In the genomic region with DNA sequence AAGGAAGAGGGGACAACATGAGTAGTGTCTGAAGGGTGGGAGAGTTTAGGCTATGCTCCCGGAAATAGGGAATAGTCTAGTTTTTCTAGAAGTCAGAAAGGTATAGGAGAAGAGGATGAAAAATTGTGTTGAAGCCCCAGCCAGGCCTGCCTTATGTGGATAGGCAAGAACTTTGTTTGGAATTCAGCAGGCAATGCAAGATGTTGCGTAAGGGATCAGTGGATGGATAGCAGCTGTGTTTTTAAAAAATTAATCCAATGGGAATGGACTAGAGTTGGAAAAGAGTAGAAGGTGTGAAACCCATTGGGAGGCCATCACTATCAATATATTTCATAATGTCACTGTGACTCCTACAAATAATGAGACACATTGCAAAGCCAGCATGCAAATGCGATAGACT, we compare ENCODE assay signal across 18 cellular contexts.
"Had no signal": no experiment of that assay in that cellular context is flagged by ENCODE, and none has a peak within 500 bp of the region (broad histone marks: within the 10 kb centered on the region; RNA-seq: fewer than 3 reads in every experiment).

No MANE protein-coding gene starts in this region.

- H3K4me3 ChIP-seq: body of pancreas, dorsolateral prefrontal cortex, lung, pancreas, tibial artery had no signal

- DNase-seq: activated B cell treated with CpG ODN at 0.5 μM for 24 hours; activated CD4-positive, alpha-beta memory T cell treated with anti-CD3 and anti-CD28 coated beads for 36 hours; activated CD4-positive, alpha-beta T cell treated with anti-CD3 and anti-CD28 coated beads for 4 hours; activated naive CD4-positive, alpha-beta T cell; activated naive CD8-positive, alpha-beta T cell treated with anti-CD3 and anti-CD28 coated beads for 36 hours; activated T-cell treated with anti-CD3 and anti-CD28 coated beads for 4 hours; body of pancreas; caudate nucleus; dorsolateral prefrontal cortex; hippocampal formation; left colon; pancreas; stimulated activated CD4-positive, alpha-beta T cell treated with anti-CD3 and anti-CD28 coated beads, Interleukin-1b, Interleukin-23, amount 100 ng/mL, for 48 hours; stimulated activated CD8-positive, alpha-beta memory T cell treated with anti-CD3 and anti-CD28 coated beads, Interleukin-4, amount 100 ng/mL, for 48 hours; stimulated activated naive CD4-positive, alpha-beta T cell; tibial artery had no signal

- ATAC-seq: body of pancreas; left colon; natural killer cell treated with Interleukin-12 subunit alpha and Interleukin-12 subunit beta and Interleukin-15 and Interleukin-18, amount 100 ng/mL, for 72 hours; pancreas had no signal
